Comparison of ENCODE assay signal across 2 cellular contexts in the genomic region with DNA sequence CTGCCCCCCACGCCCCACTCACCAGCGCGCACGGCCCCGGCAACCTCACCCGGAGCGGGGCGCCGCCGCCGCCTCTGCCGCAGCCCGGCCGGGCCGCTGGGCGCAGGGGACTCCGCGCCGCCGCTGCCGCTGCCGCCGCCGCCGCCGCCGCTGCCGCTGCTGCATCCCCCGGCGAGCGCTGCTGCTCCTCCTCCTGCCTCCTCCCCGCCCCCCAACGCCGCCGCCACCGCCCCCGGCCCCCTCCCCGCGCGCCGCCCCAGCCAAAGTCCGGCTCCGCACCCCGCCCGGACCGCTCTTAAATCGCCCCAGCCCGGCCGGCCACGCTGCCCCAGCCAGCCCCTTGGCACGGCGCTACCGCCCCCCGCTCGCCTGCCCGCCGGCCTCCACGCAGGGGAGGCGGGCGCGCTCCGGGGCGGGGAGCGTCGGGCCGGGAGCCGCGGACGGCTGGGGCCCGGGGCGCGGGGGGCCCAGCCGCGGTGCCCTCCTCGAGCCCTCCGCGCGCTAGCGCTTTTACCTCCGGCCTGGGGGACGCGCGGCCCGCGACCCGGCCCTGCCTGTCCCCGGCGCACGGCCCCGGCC.
TF ChIP-seq lines count a peak whose summit lies in the region.

A gene (minus strand): TSS at position 161 of the 579 bp plus-strand sequence. CDS start 28,118 bp downstream, outside the sequence.

TF ChIP-seq in A549, 52 proteins besides CTCF, POLR2A, EP300 and RAD21 (continued from another document):
- TF ChIP-seq, protein P1, sequence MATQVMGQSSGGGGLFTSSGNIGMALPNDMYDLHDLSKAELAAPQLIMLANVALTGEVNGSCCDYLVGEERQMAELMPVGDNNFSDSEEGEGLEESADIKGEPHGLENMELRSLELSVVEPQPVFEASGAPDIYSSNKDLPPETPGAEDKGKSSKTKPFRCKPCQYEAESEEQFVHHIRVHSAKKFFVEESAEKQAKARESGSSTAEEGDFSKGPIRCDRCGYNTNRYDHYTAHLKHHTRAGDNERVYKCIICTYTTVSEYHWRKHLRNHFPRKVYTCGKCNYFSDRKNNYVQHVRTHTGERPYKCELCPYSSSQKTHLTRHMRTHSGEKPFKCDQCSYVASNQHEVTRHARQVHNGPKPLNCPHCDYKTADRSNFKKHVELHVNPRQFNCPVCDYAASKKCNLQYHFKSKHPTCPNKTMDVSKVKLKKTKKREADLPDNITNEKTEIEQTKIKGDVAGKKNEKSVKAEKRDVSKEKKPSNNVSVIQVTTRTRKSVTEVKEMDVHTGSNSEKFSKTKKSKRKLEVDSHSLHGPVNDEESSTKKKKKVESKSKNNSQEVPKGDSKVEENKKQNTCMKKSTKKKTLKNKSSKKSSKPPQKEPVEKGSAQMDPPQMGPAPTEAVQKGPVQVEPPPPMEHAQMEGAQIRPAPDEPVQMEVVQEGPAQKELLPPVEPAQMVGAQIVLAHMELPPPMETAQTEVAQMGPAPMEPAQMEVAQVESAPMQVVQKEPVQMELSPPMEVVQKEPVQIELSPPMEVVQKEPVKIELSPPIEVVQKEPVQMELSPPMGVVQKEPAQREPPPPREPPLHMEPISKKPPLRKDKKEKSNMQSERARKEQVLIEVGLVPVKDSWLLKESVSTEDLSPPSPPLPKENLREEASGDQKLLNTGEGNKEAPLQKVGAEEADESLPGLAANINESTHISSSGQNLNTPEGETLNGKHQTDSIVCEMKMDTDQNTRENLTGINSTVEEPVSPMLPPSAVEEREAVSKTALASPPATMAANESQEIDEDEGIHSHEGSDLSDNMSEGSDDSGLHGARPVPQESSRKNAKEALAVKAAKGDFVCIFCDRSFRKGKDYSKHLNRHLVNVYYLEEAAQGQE (IDR thresholded peaks at IDR 0.05): no peak
- TF ChIP-seq EHMT2 (IDR thresholded peaks at IDR 0.05; ENCODE audit: low read depth) (no peak), TFCP2L1 (CRISPR knock-in tag; IDR thresholded peaks at IDR 0.05) (no peak), CEBPB (IDR thresholded peaks at IDR 0.05) (no peak), HOXB5 (CRISPR knock-in tag; IDR thresholded peaks at IDR 0.05) (no peak)

TF ChIP-seq in HEK293, 187 proteins besides CTCF, POLR2A, EP300 and RAD21 (continued from another document):
- TF ChIP-seq, protein P2, sequence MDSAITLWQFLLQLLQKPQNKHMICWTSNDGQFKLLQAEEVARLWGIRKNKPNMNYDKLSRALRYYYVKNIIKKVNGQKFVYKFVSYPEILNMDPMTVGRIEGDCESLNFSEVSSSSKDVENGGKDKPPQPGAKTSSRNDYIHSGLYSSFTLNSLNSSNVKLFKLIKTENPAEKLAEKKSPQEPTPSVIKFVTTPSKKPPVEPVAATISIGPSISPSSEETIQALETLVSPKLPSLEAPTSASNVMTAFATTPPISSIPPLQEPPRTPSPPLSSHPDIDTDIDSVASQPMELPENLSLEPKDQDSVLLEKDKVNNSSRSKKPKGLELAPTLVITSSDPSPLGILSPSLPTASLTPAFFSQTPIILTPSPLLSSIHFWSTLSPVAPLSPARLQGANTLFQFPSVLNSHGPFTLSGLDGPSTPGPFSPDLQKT (IDR thresholded peaks at IDR 0.05; ENCODE audit: borderline replicate concordance, low read depth, low read length): no peak
- no peak for TF ChIP-seq ZNF239 (tag by site-specific recombination; IDR thresholded peaks at IDR 0.05)
- TF ChIP-seq KLF8 (tag by site-specific recombination; IDR thresholded peaks at IDR 0.05): no peak
- TF ChIP-seq ZBTB17 (tag by site-specific recombination; IDR thresholded peaks at IDR 0.05): no peak
- TF ChIP-seq ZNF560 (tag by site-specific recombination; IDR thresholded peaks at IDR 0.05; ENCODE audit: borderline replicate concordance): no peak
- TF ChIP-seq ZNF501 (tag by site-specific recombination; IDR thresholded peaks at IDR 0.05): no peak
- no peak for TF ChIP-seq SP3 (tag by site-specific recombination; IDR thresholded peaks at IDR 0.05)
- TF ChIP-seq, protein P3, sequence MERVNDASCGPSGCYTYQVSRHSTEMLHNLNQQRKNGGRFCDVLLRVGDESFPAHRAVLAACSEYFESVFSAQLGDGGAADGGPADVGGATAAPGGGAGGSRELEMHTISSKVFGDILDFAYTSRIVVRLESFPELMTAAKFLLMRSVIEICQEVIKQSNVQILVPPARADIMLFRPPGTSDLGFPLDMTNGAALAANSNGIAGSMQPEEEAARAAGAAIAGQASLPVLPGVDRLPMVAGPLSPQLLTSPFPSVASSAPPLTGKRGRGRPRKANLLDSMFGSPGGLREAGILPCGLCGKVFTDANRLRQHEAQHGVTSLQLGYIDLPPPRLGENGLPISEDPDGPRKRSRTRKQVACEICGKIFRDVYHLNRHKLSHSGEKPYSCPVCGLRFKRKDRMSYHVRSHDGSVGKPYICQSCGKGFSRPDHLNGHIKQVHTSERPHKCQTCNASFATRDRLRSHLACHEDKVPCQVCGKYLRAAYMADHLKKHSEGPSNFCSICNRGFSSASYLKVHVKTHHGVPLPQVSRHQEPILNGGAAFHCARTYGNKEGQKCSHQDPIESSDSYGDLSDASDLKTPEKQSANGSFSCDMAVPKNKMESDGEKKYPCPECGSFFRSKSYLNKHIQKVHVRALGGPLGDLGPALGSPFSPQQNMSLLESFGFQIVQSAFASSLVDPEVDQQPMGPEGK (tag by site-specific recombination; IDR thresholded peaks at IDR 0.05): no peak
- no peak for TF ChIP-seq ZNF510 (tag by site-specific recombination; IDR thresholded peaks at IDR 0.05; ENCODE audit: insufficient replicate concordance)
- TF ChIP-seq ZEB2 (tag by site-specific recombination; IDR thresholded peaks at IDR 0.05): no peak
- no peak for TF ChIP-seq GLI4 (tag by site-specific recombination; IDR thresholded peaks at IDR 0.05)
- TF ChIP-seq ZNF202 (tag by site-specific recombination; IDR thresholded peaks at IDR 0.05; ENCODE audit: borderline replicate concordance): no peak
- TF ChIP-seq ZBTB1 (tag by site-specific recombination; IDR thresholded peaks at IDR 0.05): no peak
- TF ChIP-seq, protein P1 (tag by site-specific recombination; IDR thresholded peaks at IDR 0.05): no peak
- no peak for TF ChIP-seq ZNF830 (tag by site-specific recombination; IDR thresholded peaks at IDR 0.05; ENCODE audit: low read depth)
TF ChIP-seq in HEK293: peak in this region for 0.
